1 cellular context compared by ENCODE assay signal in the genomic region with DNA sequence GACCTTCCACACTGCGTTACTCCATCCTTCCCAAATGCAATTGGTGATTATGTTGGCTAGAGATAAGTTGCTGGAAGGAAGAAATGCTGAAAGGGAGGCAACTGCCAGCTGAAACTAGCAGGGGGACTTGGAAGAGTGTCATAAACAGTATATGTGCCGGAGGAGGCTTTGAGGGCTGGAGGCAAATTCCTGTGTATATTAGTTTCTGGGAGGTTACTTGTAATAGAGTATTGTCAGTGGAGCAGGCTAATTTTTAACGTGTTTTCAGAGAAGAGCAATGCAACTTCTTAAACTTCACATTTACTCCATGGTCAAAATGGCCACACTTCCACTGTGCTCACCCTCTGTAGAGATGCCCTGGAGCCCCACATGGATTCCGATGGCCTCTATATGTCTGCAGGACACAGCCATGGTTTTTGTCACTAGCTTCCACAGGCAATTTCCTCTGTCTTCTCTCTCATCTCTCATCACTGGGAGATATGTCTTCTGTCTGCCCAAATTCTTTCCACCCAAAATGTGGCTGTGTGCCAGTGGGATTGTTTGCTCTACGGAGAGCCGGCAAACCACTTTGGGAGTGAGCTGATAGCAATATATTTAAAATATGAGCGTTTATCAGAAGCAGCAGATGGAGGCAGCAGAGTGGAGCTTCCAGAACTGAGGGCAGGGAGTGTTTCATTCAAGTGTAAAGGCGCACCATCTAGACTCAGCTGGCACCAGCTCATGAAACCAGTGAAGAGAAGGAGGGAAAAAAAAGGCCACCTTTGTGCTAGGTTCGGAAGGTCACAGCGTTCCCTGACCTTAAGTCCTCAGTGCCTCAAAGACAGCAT.
TF ChIP-seq lines count a peak whose summit lies in the region.

No MANE protein-coding gene starts in this region.

TF ChIP-seq in K562, 482 proteins besides CTCF, POLR2A, EP300 and RAD21 (continued from another document and continues in another):
- TF ChIP-seq, protein P1, sequence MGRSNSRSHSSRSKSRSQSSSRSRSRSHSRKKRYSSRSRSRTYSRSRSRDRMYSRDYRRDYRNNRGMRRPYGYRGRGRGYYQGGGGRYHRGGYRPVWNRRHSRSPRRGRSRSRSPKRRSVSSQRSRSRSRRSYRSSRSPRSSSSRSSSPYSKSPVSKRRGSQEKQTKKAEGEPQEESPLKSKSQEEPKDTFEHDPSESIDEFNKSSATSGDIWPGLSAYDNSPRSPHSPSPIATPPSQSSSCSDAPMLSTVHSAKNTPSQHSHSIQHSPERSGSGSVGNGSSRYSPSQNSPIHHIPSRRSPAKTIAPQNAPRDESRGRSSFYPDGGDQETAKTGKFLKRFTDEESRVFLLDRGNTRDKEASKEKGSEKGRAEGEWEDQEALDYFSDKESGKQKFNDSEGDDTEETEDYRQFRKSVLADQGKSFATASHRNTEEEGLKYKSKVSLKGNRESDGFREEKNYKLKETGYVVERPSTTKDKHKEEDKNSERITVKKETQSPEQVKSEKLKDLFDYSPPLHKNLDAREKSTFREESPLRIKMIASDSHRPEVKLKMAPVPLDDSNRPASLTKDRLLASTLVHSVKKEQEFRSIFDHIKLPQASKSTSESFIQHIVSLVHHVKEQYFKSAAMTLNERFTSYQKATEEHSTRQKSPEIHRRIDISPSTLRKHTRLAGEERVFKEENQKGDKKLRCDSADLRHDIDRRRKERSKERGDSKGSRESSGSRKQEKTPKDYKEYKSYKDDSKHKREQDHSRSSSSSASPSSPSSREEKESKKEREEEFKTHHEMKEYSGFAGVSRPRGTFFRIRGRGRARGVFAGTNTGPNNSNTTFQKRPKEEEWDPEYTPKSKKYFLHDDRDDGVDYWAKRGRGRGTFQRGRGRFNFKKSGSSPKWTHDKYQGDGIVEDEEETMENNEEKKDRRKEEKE (IDR thresholded peaks at IDR 0.05; ENCODE audit: borderline replicate concordance in 1 of 2, control insufficient read depth in 1 of 2, low read depth in 2 of 2, low read length in 1 of 2): no peak
- TF ChIP-seq ZNF589 (CRISPR knock-in tag; IDR thresholded peaks at IDR 0.05; ENCODE audit: low read depth) (peak; percentile 55; the same call in 1 of the 2 replicates), ZC3H8 (IDR thresholded peaks at IDR 0.05) (no peak), RCOR1 (IDR thresholded peaks at IDR 0.05; ENCODE audit: borderline replicate concordance in 1 of 2, low read depth in 2 of 2, low read length in 2 of 2) (peak; percentile 37 to 87; a peak in 3 of 4 replicates), FOXA3 (CRISPR knock-in tag; conservative IDR thresholded peaks at IDR 0.05 in 1 of 2, IDR thresholded peaks at IDR 0.05 in 1 of 2) (peak in 1 of 2 experiments; percentile 77; a peak in 2 of 4 replicates), ZNF197 (CRISPR knock-in tag; IDR thresholded peaks at IDR 0.05; ENCODE audit: low read depth) (no peak), PHB (CRISPR knock-in tag; IDR thresholded peaks at IDR 0.05) (no peak), KLF1 (tag; IDR thresholded peaks at IDR 0.05) (no peak), GATA2 (CRISPR knock-in tag; IDR thresholded peaks at IDR 0.05) (peak; percentile 54; the same call in 1 of the 2 replicates), ZNF76 (CRISPR knock-in tag; IDR thresholded peaks at IDR 0.05; ENCODE audit: borderline replicate concordance) (no peak), TRIM28 (IDR thresholded peaks at IDR 0.05) (0 out of 2 replicates have a peak, but pooled peaks have one; percentile 21), NR2C2 (CRISPR knock-in tag; IDR thresholded peaks at IDR 0.05) (no peak), NR2C2 (tag; IDR thresholded peaks at IDR 0.05) (peak; percentile 21; the same call in 1 of the 2 replicates), HDAC2 (IDR thresholded peaks at IDR 0.05) (peak; percentile 73; the same call in 1 of the 2 replicates), NR4A1 (CRISPR knock-in tag; IDR thresholded peaks at IDR 0.05) (no peak), NR4A1 (tag; IDR thresholded peaks at IDR 0.05) (no peak), ZNF224 (CRISPR knock-in tag; IDR thresholded peaks at IDR 0.05) (no peak), HMG20B (CRISPR knock-in tag; IDR thresholded peaks at IDR 0.05) (no peak), FOXM1 (IDR thresholded peaks at IDR 0.05; ENCODE audit: low read depth) (peak; percentile 72; the same call in 1 of the 2 replicates), FOXM1 (CRISPR knock-in tag; IDR thresholded peaks at IDR 0.05; ENCODE audit: low read depth) (no peak), FOSL1 (tag; conservative IDR thresholded peaks at IDR 0.05) (peak; percentile 37; the same call in 1 of the 2 replicates), PML (IDR thresholded peaks at IDR 0.05; ENCODE audit: low read length) (peak; percentile 73), HOXB6 (CRISPR knock-in tag; IDR thresholded peaks at IDR 0.05; ENCODE audit: borderline replicate concordance) (no peak), SMARCA5 (IDR thresholded peaks at IDR 0.05) (no peak), IRF2 (CRISPR knock-in tag; IDR thresholded peaks at IDR 0.05) (no peak), POLR2H (tag; IDR thresholded peaks at IDR 0.05; ENCODE audit: low read depth) (no peak), ARID2 (IDR thresholded peaks at IDR 0.05) (no peak), ZNF830 (CRISPR knock-in tag; IDR thresholded peaks at IDR 0.05) (no peak), ZNF778 (CRISPR knock-in tag; IDR thresholded peaks at IDR 0.05) (no peak), BRD9 (IDR thresholded peaks at IDR 0.05; ENCODE audit: low read depth, partially characterized antibody) (no peak)
- TF ChIP-seq, protein P2, sequence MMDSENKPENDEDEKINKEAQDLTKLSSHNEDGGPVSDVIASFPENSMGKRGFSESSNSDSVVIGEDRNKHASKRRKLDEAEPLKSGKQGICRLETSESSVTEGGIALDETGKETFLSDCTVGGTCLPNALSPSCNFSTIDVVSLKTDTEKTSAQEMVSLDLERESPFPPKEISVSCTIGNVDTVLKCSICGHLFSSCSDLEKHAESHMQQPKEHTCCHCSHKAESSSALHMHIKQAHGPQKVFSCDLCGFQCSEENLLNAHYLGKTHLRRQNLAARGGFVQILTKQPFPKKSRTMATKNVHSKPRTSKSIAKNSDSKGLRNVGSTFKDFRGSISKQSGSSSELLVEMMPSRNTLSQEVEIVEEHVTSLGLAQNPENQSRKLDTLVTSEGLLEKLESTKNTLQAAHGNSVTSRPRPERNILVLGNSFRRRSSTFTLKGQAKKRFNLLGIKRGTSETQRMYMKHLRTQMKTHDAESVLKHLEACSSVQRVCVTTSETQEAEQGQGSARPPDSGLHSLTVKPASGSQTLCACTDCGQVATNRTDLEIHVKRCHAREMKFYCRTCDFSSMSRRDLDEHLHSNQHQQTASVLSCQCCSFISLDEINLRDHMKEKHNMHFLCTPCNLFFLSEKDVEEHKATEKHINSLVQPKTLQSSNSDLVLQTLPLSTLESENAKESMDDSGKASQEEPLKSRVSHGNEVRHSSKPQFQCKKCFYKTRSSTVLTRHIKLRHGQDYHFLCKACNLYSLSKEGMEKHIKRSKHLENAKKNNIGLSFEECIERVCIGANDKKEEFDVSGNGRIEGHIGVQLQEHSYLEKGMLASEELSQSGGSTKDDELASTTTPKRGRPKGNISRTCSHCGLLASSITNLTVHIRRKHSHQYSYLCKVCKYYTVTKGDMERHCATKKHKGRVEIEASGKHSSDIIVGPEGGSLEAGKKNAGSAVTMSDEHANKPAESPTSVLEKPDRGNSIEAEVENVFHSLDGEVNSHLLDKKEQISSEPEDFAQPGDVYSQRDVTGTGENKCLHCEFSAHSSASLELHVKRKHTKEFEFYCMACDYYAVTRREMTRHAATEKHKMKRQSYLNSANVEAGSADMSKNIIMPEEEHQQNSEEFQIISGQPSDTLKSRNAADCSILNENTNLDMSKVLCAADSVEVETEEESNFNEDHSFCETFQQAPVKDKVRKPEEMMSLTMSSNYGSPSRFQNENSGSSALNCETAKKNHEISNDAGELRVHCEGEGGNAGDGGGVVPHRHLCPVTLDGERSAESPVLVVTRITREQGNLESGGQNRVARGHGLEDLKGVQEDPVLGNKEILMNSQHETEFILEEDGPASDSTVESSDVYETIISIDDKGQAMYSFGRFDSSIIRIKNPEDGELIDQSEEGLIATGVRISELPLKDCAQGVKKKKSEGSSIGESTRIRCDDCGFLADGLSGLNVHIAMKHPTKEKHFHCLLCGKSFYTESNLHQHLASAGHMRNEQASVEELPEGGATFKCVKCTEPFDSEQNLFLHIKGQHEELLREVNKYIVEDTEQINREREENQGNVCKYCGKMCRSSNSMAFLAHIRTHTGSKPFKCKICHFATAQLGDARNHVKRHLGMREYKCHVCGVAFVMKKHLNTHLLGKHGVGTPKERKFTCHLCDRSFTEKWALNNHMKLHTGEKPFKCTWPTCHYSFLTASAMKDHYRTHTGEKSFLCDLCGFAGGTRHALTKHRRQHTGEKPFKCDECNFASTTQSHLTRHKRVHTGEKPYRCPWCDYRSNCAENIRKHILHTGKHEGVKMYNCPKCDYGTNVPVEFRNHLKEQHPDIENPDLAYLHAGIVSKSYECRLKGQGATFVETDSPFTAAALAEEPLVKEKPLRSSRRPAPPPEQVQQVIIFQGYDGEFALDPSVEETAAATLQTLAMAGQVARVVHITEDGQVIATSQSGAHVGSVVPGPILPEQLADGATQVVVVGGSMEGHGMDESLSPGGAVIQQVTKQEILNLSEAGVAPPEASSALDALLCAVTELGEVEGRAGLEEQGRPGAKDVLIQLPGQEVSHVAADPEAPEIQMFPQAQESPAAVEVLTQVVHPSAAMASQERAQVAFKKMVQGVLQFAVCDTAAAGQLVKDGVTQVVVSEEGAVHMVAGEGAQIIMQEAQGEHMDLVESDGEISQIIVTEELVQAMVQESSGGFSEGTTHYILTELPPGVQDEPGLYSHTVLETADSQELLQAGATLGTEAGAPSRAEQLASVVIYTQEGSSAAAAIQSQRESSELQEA (IDR thresholded peaks at IDR 0.05; ENCODE audit: low read depth): peak; percentile 73
- TF ChIP-seq, protein P3, sequence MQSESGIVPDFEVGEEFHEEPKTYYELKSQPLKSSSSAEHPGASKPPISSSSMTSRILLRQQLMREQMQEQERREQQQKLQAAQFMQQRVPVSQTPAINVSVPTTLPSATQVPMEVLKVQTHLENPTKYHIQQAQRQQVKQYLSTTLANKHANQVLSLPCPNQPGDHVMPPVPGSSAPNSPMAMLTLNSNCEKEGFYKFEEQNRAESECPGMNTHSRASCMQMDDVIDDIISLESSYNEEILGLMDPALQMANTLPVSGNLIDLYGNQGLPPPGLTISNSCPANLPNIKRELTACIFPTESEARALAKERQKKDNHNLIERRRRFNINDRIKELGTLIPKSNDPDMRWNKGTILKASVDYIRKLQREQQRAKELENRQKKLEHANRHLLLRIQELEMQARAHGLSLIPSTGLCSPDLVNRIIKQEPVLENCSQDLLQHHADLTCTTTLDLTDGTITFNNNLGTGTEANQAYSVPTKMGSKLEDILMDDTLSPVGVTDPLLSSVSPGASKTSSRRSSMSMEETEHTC (IDR thresholded peaks at IDR 0.05): no peak
- TF ChIP-seq, protein P4, sequence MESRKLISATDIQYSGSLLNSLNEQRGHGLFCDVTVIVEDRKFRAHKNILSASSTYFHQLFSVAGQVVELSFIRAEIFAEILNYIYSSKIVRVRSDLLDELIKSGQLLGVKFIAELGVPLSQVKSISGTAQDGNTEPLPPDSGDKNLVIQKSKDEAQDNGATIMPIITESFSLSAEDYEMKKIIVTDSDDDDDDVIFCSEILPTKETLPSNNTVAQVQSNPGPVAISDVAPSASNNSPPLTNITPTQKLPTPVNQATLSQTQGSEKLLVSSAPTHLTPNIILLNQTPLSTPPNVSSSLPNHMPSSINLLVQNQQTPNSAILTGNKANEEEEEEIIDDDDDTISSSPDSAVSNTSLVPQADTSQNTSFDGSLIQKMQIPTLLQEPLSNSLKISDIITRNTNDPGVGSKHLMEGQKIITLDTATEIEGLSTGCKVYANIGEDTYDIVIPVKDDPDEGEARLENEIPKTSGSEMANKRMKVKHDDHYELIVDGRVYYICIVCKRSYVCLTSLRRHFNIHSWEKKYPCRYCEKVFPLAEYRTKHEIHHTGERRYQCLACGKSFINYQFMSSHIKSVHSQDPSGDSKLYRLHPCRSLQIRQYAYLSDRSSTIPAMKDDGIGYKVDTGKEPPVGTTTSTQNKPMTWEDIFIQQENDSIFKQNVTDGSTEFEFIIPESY (CRISPR knock-in tag; IDR thresholded peaks at IDR 0.05): no peak
- TF ChIP-seq, protein P5, sequence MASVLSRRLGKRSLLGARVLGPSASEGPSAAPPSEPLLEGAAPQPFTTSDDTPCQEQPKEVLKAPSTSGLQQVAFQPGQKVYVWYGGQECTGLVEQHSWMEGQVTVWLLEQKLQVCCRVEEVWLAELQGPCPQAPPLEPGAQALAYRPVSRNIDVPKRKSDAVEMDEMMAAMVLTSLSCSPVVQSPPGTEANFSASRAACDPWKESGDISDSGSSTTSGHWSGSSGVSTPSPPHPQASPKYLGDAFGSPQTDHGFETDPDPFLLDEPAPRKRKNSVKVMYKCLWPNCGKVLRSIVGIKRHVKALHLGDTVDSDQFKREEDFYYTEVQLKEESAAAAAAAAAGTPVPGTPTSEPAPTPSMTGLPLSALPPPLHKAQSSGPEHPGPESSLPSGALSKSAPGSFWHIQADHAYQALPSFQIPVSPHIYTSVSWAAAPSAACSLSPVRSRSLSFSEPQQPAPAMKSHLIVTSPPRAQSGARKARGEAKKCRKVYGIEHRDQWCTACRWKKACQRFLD (CRISPR knock-in tag; IDR thresholded peaks at IDR 0.05): peak; percentile 74
- TF ChIP-seq, protein P6, sequence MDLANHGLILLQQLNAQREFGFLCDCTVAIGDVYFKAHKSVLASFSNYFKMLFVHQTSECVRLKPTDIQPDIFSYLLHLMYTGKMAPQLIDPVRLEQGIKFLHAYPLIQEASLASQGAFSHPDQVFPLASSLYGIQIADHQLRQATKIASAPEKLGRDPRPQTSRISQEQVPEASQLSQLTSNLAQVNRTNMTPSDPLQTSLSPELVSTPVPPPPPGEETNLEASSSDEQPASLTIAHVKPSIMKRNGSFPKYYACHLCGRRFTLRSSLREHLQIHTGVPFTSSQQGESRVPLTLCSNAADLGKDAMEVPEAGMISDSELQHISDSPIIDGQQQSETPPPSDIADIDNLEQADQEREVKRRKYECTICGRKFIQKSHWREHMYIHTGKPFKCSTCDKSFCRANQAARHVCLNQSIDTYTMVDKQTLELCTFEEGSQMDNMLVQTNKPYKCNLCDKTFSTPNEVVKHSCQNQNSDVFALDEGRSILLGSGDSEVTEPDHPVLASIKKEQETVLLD (IDR thresholded peaks at IDR 0.05): peak; percentile 32; the same call in 1 of the 2 replicates
- TF ChIP-seq, protein P7, sequence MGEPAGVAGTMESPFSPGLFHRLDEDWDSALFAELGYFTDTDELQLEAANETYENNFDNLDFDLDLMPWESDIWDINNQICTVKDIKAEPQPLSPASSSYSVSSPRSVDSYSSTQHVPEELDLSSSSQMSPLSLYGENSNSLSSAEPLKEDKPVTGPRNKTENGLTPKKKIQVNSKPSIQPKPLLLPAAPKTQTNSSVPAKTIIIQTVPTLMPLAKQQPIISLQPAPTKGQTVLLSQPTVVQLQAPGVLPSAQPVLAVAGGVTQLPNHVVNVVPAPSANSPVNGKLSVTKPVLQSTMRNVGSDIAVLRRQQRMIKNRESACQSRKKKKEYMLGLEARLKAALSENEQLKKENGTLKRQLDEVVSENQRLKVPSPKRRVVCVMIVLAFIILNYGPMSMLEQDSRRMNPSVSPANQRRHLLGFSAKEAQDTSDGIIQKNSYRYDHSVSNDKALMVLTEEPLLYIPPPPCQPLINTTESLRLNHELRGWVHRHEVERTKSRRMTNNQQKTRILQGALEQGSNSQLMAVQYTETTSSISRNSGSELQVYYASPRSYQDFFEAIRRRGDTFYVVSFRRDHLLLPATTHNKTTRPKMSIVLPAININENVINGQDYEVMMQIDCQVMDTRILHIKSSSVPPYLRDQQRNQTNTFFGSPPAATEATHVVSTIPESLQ (CRISPR knock-in tag; IDR thresholded peaks at IDR 0.05): no peak
